15 cellular contexts compared by ENCODE assay signal in genomic region chr5:175814676-175815075, GRCh38. TPM values are rescaled to one million over a fixed set of nuclear protein-coding genes. Genes with fewer than 3 reads are reported as not detected.
A peak's percentile ranks its signal among the peaks of the same experiment; 100 is the strongest.
DNase-seq lines count a peak whose midpoint lies in the region; ATAC-seq and TF ChIP-seq lines count a peak whose summit lies in the region.
"Had no signal": no experiment of that assay in that cellular context is flagged by ENCODE, and none has a peak within 500 bp of the region (broad histone marks: within the 10 kb centered on the region; RNA-seq: fewer than 3 reads in every experiment).

No MANE protein-coding gene starts in this region.

- intact Hi-C loops in cardiac septum (cut with DNase I) = no loop called here

- H3K4me3 ChIP-seq in MG63 (no peak overlapping the region), brain microvascular endothelial cell (ENCODE audit: low read depth, low read length) (no peak overlapping the region)
- H3K4me3 ChIP-seq: neural progenitor cell, thyroid gland had no signal

- no peaks in the 10 kb centered on the region; the same call in 1 of the 2 replicates for H3K27me3 ChIP-seq in MG63
- H3K27me3 ChIP-seq in brain microvascular endothelial cell (replicated peaks) = no peaks in the 10 kb centered on the region
- H3K27me3 ChIP-seq: neural progenitor cell, thyroid gland had no signal

- DNase-seq in Caki2 (ENCODE audit: low read depth) = peak; percentile 41
- peak; percentile 95 for DNase-seq in MG63
- peak; percentile 61 for DNase-seq in brain microvascular endothelial cell
- DNase-seq in middle frontal gyrus (ENCODE audit: extremely low spot score, low spot score) = peak; percentile 37
- DNase-seq in cardiac septum (ENCODE audit: low spot score) = no peak
- no peak for DNase-seq in activated T-cell treated with anti-CD3 and anti-CD28 coated beads, Interleukin-2, amount 50 U/mL, for 1 hour
- DNase-seq: activated T-cell treated with anti-CD3 and anti-CD28 coated beads, Interleukin-2, amount 50 U/mL, for 48 hours; KG1; NCI-H82; stimulated activated CD4-positive, alpha-beta T cell treated with anti-CD3 and anti-CD28 coated beads, Interleukin-4, amount 100 ng/mL, for 4 hours; T-helper 9 cell; thyroid gland had no signal

- H3K36me3 ChIP-seq in MG63 (no peaks in the 10 kb centered on the region), brain microvascular endothelial cell (replicated peaks) (no peaks in the 10 kb centered on the region)
- H3K36me3 ChIP-seq: neural progenitor cell, thyroid gland had no signal

- in situ Hi-C loops in Caki2 (cut with HindIII; ENCODE audit: low pct_unique_long_range_greater_than_20kb, low sequenced_read_pairs) (no loop called here), brain microvascular endothelial cell (cut with HindIII; ENCODE audit: low pct_ligation_motif_present, low sequenced_read_pairs) (no loop called here)

- TF ChIP-seq CTCF in brain microvascular endothelial cell (IDR thresholded peaks at IDR 0.05; ENCODE audit: low read depth, low read length, missing control alignments) = no peak

- H3K27ac ChIP-seq in brain microvascular endothelial cell = no peak overlapping the region
- H3K27ac ChIP-seq: neural progenitor cell, thyroid gland had no signal

- ATAC-seq in GM21786 (IDR thresholded peaks at IDR 0.05; ENCODE audit: unreplicated experiment) = no peak
- ATAC-seq in HG03095 (IDR thresholded peaks at IDR 0.05; ENCODE audit: unreplicated experiment) = no peak

- no peaks in the 10 kb centered on the region for H3K9me3 ChIP-seq in MG63
- H3K9me3 ChIP-seq: thyroid gland had no signal

RNA-seq across cellular contexts. Expression of gene CPLX2, which starts 56.7 kb away (rescaled TPM):
- total RNA-seq in Caki2 (2014; rRNA removed; shearing (Covaris generic); ENCODE audit: low replicate concordance) = 1.4 and 1.6 TPM in 2 replicates
- total RNA-seq in MG63 (2014; rRNA removed; shearing (Covaris generic); ENCODE audit: low replicate concordance) = not detected in 2 replicates
- total RNA-seq in cardiac septum = not detected

Comparison
In these comparisons a context has a peak if more than half of its experiments do, and no peak if none do; other contexts are left out.
1. DNase-seq: peak in Caki2 (single experiment), MG63 (single experiment), brain microvascular endothelial cell (single experiment) and middle frontal gyrus (single experiment); none in cardiac septum (single experiment) and activated T-cell treated with anti-CD3 and anti-CD28 coated beads, Interleukin-2, amount 50 U/mL, for 1 hour (single experiment).